ENCODE assay signal across 24 cellular contexts in genomic region chr2:236685979-236686520, GRCh38.
"Had no signal": no experiment of that assay in that cellular context is flagged by ENCODE, and none has a peak within 500 bp of the region (broad histone marks: within the 10 kb centered on the region; RNA-seq: fewer than 3 reads in every experiment).

No MANE protein-coding gene starts in this region.

- H3K4me3 ChIP-seq: gastroesophageal sphincter, heart left ventricle, stomach had no signal

- FAIRE-seq: small intestine had no signal

- H3K36me3 ChIP-seq: gastroesophageal sphincter, heart left ventricle, stomach, WERI-Rb-1 had no signal

- DNase-seq: activated CD4-positive, CD25-positive, alpha-beta regulatory T cell treated with anti-CD3 and anti-CD28 coated beads, Interleukin-2, amount 50 U/mL, for 72 hours; activated naive CD4-positive, alpha-beta T cell; activated naive CD8-positive, alpha-beta T cell treated with anti-CD3 and anti-CD28 coated beads, Interleukin-2, amount 10 ng/mL, durations not matched to agents 7 days and 5 days; activated T-cell treated with anti-CD3 and anti-CD28 coated beads, Interleukin-2, amount 50 U/mL, for 1 hour; amniotic stem cell; cerebellar nuclear complex; cortex of kidney; endodermal cell; islet precursor cell; left colon; naive thymus-derived CD8-positive, alpha-beta T cell; nucleus accumbens; small intestine; stimulated activated CD4-positive, alpha-beta T cell treated with anti-CD3 and anti-CD28 coated beads, Interleukin-2, amount 100 ng/mL, for 24 hours; stomach; T-cell; WERI-Rb-1 had no signal

- H3K27ac ChIP-seq: epithelial cell of prostate, gastroesophageal sphincter, stomach, WERI-Rb-1 had no signal

- ATAC-seq: gastroesophageal sphincter; heart left ventricle; left colon; naive thymus-derived CD8-positive, alpha-beta T cell; sciatic nerve; stimulated activated effector memory CD8-positive, alpha-beta T cell treated with anti-CD3 and anti-CD28 coated beads, Interleukin-12 subunit alpha, Interleukin-12 subunit beta, amount 100 ng/mL, for 72 hours; T-cell had no signal

- H3K36me3 Mint-ChIP-seq: activated naive CD8-positive, alpha-beta T cell treated with anti-CD3 and anti-CD28 coated beads, Interleukin-2, amount 10 ng/mL, durations not matched to agents 7 days and 5 days; naive thymus-derived CD8-positive, alpha-beta T cell; stimulated activated effector memory CD8-positive, alpha-beta T cell treated with anti-CD3 and anti-CD28 coated beads, Interleukin-12 subunit alpha, Interleukin-12 subunit beta, amount 100 ng/mL, for 72 hours; T-cell; type B pancreatic cell had no signal

- H3K4me3 Mint-ChIP-seq: activated naive CD8-positive, alpha-beta T cell treated with anti-CD3 and anti-CD28 coated beads, Interleukin-2, amount 10 ng/mL, durations not matched to agents 7 days and 5 days; endodermal cell; naive thymus-derived CD8-positive, alpha-beta T cell; stimulated activated effector memory CD8-positive, alpha-beta T cell treated with anti-CD3 and anti-CD28 coated beads, Interleukin-12 subunit alpha, Interleukin-12 subunit beta, amount 100 ng/mL, for 72 hours; T-cell; T-helper 2 cell treated with Interferon-gamma antibody and Interleukin-4, amounts not matched to agents 5 μg/mL and 100 μg/mL, for 36 hours; type B pancreatic cell had no signal

- H3K27ac Mint-ChIP-seq: activated naive CD8-positive, alpha-beta T cell treated with anti-CD3 and anti-CD28 coated beads, Interleukin-2, amount 10 ng/mL, durations not matched to agents 7 days and 5 days; endodermal cell; stimulated activated effector memory CD8-positive, alpha-beta T cell treated with anti-CD3 and anti-CD28 coated beads, Interleukin-12 subunit alpha, Interleukin-12 subunit beta, amount 100 ng/mL, for 72 hours; T-cell; T-helper 2 cell treated with Interferon-gamma antibody and Interleukin-4, amounts not matched to agents 5 μg/mL and 100 μg/mL, for 36 hours; type B pancreatic cell had no signal

- H3K4me1 Mint-ChIP-seq: activated naive CD8-positive, alpha-beta T cell treated with anti-CD3 and anti-CD28 coated beads, Interleukin-2, amount 10 ng/mL, durations not matched to agents 7 days and 5 days; naive thymus-derived CD8-positive, alpha-beta T cell; T-cell had no signal

- H3K9me3 ChIP-seq: gastroesophageal sphincter, heart left ventricle, stomach had no signal

- H3K9me3 Mint-ChIP-seq: activated naive CD8-positive, alpha-beta T cell treated with anti-CD3 and anti-CD28 coated beads, Interleukin-2, amount 10 ng/mL, durations not matched to agents 7 days and 5 days; endodermal cell; naive thymus-derived CD8-positive, alpha-beta T cell; stimulated activated effector memory CD8-positive, alpha-beta T cell treated with anti-CD3 and anti-CD28 coated beads, Interleukin-12 subunit alpha, Interleukin-12 subunit beta, amount 100 ng/mL, for 72 hours; T-cell; T-helper 2 cell treated with Interferon-gamma antibody and Interleukin-4, amounts not matched to agents 5 μg/mL and 100 μg/mL, for 36 hours; type B pancreatic cell had no signal

- H3K27me3 ChIP-seq: gastroesophageal sphincter, heart left ventricle, stomach had no signal
